ENCODE assay signal across 9 cellular contexts in the genomic region with DNA sequence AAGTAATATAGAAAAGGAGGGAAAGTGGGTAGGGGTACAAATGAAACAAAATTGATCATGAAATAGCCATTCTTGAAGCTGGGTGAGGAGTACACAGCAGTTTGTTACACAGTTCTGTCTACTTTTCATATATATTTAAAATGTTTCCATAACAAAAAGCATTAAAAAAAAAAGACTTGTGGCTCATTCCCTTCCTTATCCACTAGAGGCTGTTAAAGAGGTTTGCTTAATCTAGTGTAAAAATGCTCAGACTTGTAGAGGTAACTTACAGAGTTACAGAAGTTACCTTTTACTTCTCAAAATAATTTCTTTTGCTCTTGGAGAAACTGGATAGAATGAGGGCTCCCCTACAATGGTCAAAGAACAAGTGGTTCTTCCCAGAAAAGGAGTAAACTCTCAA. TPM values are rescaled to one million over a fixed set of nuclear protein-coding genes. Genes with fewer than 3 reads are reported as not detected.
A peak's percentile ranks its signal among the peaks of the same experiment; 100 is the strongest.
DNase-seq lines count a peak whose midpoint lies in the region; ATAC-seq, FAIRE-seq and TF ChIP-seq lines count a peak whose summit lies in the region.
"Had no signal": no experiment of that assay in that cellular context is flagged by ENCODE, and none has a peak within 500 bp of the region (broad histone marks: within the 10 kb centered on the region; RNA-seq: fewer than 3 reads in every experiment).

No MANE protein-coding gene starts in this region.

- peaks cover 86% of the 10 kb centered on the region for H3K4me1 Mint-ChIP-seq in CD4-positive, alpha-beta T cell (ENCODE audit: low read depth)
- peaks cover 57 to 78% (median 73%) of the 10 kb centered on the region in 3 donors for H3K4me1 Mint-ChIP-seq in IgD-negative memory B cell
- peaks cover 90% of the 10 kb centered on the region for H3K4me1 Mint-ChIP-seq in activated T-helper 1 cell treated with anti-CD3 and anti-CD28 coated beads, Interleukin-12 subunit alpha, Interleukin-12 subunit beta, Interleukin-2, Interleukin-4 antibody, amounts not matched to agents 30 ng/mL and 10 ng/mL and 1 ng/mL, durations not matched to agents 14 hours and 24 hours and 36 hours (ENCODE audit: low read depth)

- H3K9me3 ChIP-seq in CD4-positive, alpha-beta T cell (ENCODE audit: control insufficient read depth, low read length), result no peaks in the 10 kb centered on the region
- H3K9me3 ChIP-seq in left lung, result no peaks in the 10 kb centered on the region

- H3K36me3 Mint-ChIP-seq in CD4-positive, alpha-beta T cell (ENCODE audit: low read depth), result peaks cover 26% of the 10 kb centered on the region
- H3K36me3 Mint-ChIP-seq in IgD-negative memory B cell, result peaks cover 2% of the 10 kb centered on the region
- peaks cover 26% of the 10 kb centered on the region for H3K36me3 Mint-ChIP-seq in activated T-helper 1 cell treated with anti-CD3 and anti-CD28 coated beads, Interleukin-12 subunit alpha, Interleukin-12 subunit beta, Interleukin-2, Interleukin-4 antibody, amounts not matched to agents 30 ng/mL and 10 ng/mL and 1 ng/mL, durations not matched to agents 14 hours and 24 hours and 36 hours (ENCODE audit: low read depth)

- H3K4me1 ChIP-seq in left lung, result peaks cover 0 to 55% of the 10 kb centered on the region in 2 donors

- H3K4me3 Mint-ChIP-seq in CD4-positive, alpha-beta T cell, result peak overlapping the region; percentile 21
- H3K4me3 Mint-ChIP-seq in IgD-negative memory B cell, result peak overlapping the region in 1 of 4 donors; percentile 59
- peak overlapping the region; percentile 60 for H3K4me3 Mint-ChIP-seq in activated T-helper 1 cell treated with anti-CD3 and anti-CD28 coated beads, Interleukin-12 subunit alpha, Interleukin-12 subunit beta, Interleukin-2, Interleukin-4 antibody, amounts not matched to agents 30 ng/mL and 10 ng/mL and 1 ng/mL, durations not matched to agents 14 hours and 24 hours and 36 hours

- peaks cover 0 to 10% of the 10 kb centered on the region in 2 donors for H3K36me3 ChIP-seq in left lung

- intact Hi-C loops in CD4-positive, alpha-beta T cell (cut with DNase I, micrococcal nuclease), result loop anchor here (1.0 to 10.0 kb wide), 4 partner anchors 77 to 141 kb away; no protein-coding TSS in a partner anchor
- intact Hi-C loops in activated T-helper 1 cell treated with anti-CD3 and anti-CD28 coated beads, Interleukin-12 subunit alpha, Interleukin-12 subunit beta, Interleukin-2, Interleukin-4 antibody, amounts not matched to agents 30 ng/mL and 10 ng/mL and 1 ng/mL, durations not matched to agents 14 hours and 24 hours and 36 hours (cut with micrococcal nuclease), result loop anchor here (5.0 kb wide), 2 partner anchors 147 to 192 kb away; no protein-coding TSS in a partner anchor
- intact Hi-C loops in left lung (cut with DNase I), result loop anchor here in 1 of 2 donors (10.0 kb wide), 2 partner anchors 79 to 141 kb away; no protein-coding TSS in a partner anchor

- TF ChIP-seq POLR2A in H54 (IDR thresholded peaks at IDR 0.05; ENCODE audit: low read depth, low read length), result no peak

- peak overlapping the region; percentile 48 for H3K27ac ChIP-seq in CD4-positive, alpha-beta T cell (ENCODE audit: low read depth, low read length)
- H3K27ac ChIP-seq in left lung, result no peak overlapping the region

- H3K27ac Mint-ChIP-seq in CD4-positive, alpha-beta T cell, result peak overlapping the region; percentile 86
- H3K27ac Mint-ChIP-seq in IgD-negative memory B cell, result peak overlapping the region; percentile 95 to 98 (median 97)
- peak overlapping the region; percentile 91 for H3K27ac Mint-ChIP-seq in activated T-helper 1 cell treated with anti-CD3 and anti-CD28 coated beads, Interleukin-12 subunit alpha, Interleukin-12 subunit beta, Interleukin-2, Interleukin-4 antibody, amounts not matched to agents 30 ng/mL and 10 ng/mL and 1 ng/mL, durations not matched to agents 14 hours and 24 hours and 36 hours

- CTCF ChIA-PET in CD4-positive, alpha-beta T cell (lab: Charles Lee), result interaction anchor here (1.1 to 15.8 kb wide), 6 partner anchors 9 to 82 kb away, joined by 3 to 243 read pairs (median 6); no protein-coding TSS in a partner anchor

- no peak overlapping the region for H3K4me3 ChIP-seq in left lung

- POLR2A ChIA-PET in CD4-positive, alpha-beta T cell (lab: Charles Lee), result interaction anchor here (12.5 kb wide), 1 partner anchor 10 kb away, joined by 106 read pairs; a partner anchor contains a TSS

- H3K27me3 ChIP-seq in CD4-positive, alpha-beta T cell (ENCODE audit: control insufficient read depth, insufficient read depth, low read length), result no peaks in the 10 kb centered on the region
- no peaks in the 10 kb centered on the region for H3K27me3 ChIP-seq in left lung

- no peaks in the 10 kb centered on the region for H3K27me3 Mint-ChIP-seq in CD4-positive, alpha-beta T cell
- H3K27me3 Mint-ChIP-seq in IgD-negative memory B cell, result no peaks in the 10 kb centered on the region
- H3K27me3 Mint-ChIP-seq in activated T-helper 1 cell treated with anti-CD3 and anti-CD28 coated beads, Interleukin-12 subunit alpha, Interleukin-12 subunit beta, Interleukin-2, Interleukin-4 antibody, amounts not matched to agents 30 ng/mL and 10 ng/mL and 1 ng/mL, durations not matched to agents 14 hours and 24 hours and 36 hours (ENCODE audit: insufficient read depth), result no peaks in the 10 kb centered on the region

- no peaks in the 10 kb centered on the region for H3K9me3 Mint-ChIP-seq in CD4-positive, alpha-beta T cell
- H3K9me3 Mint-ChIP-seq in IgD-negative memory B cell, result no peaks in the 10 kb centered on the region
- H3K9me3 Mint-ChIP-seq in activated T-helper 1 cell treated with anti-CD3 and anti-CD28 coated beads, Interleukin-12 subunit alpha, Interleukin-12 subunit beta, Interleukin-2, Interleukin-4 antibody, amounts not matched to agents 30 ng/mL and 10 ng/mL and 1 ng/mL, durations not matched to agents 14 hours and 24 hours and 36 hours, result no peaks in the 10 kb centered on the region

- FAIRE-seq in H54 (lab: Jason Lieb, UNC), result no peak

- no peak for DNase-seq in CD4-positive, alpha-beta T cell
- DNase-seq in activated T-helper 1 cell treated with anti-CD3 and anti-CD28 coated beads, Interleukin-12 subunit alpha, Interleukin-12 subunit beta, Interleukin-2, Interleukin-4 antibody, amounts not matched to agents 30 ng/mL and 10 ng/mL and 1 ng/mL, durations not matched to agents 14 hours and 24 hours and 36 hours (ENCODE audit: low spot score), result no peak
- DNase-seq in left lung, result no peak
- no peak for DNase-seq in H54 (ENCODE audit: insufficient read length, low spot score)
- DNase-seq in HT-29 (ENCODE audit: low spot score), result no peak
- no peak for DNase-seq in activated CD4-positive, alpha-beta T cell treated with anti-CD3 and anti-CD28 coated beads for 4 hours
- DNase-seq: islet precursor cell had no signal

- ATAC-seq in CD4-positive, alpha-beta T cell (ENCODE audit: poor library complexity), result peak; percentile 48
- ATAC-seq in left lung (peak; percentile 19), HG02610 (IDR thresholded peaks at IDR 0.05; ENCODE audit: unreplicated experiment) (no peak)

- TF ChIP-seq CTCF in CD4-positive, alpha-beta T cell (IDR thresholded peaks at IDR 0.05), result peak; percentile 64
- TF ChIP-seq CTCF in left lung (IDR thresholded peaks at IDR 0.05), result peak in 1 of 2 donors; percentile 24

RNA-seq across cellular contexts. Expression of a gene that starts 8.1 kb away (rescaled TPM):
- 100 to 1,000 TPM; 237 to 264 TPM for total RNA-seq in CD4-positive, alpha-beta T cell
- polyA plus RNA-seq in IgD-negative memory B cell, result 120 TPM
- total RNA-seq in activated T-helper 1 cell treated with anti-CD3 and anti-CD28 coated beads, Interleukin-12 subunit alpha, Interleukin-12 subunit beta, Interleukin-2, Interleukin-4 antibody, amounts not matched to agents 30 ng/mL and 10 ng/mL and 1 ng/mL, durations not matched to agents 14 hours and 24 hours and 36 hours, result 340 and 367 TPM in 2 replicates
- 100 to 1,000 TPM in 1 of 2 donors, 10 to 100 TPM in 1; 47.5 to 117 TPM for total RNA-seq in left lung
- not detected in 2 replicates for total RNA-seq in HT-29 (2014; rRNA removed; shearing (Covaris generic))

Comparison
In these comparisons a context has a peak if more than half of its experiments do, and no peak if none do; other contexts are left out.
1. RNA of a gene that starts 8.1 kb away (total RNA-seq): 340 to 367 TPM in activated T-helper 1 cell treated with anti-CD3 and anti-CD28 coated beads, Interleukin-12 subunit alpha, Interleukin-12 subunit beta, Interleukin-2, Interleukin-4 antibody, amounts not matched to agents 30 ng/mL and 10 ng/mL and 1 ng/mL, durations not matched to agents 14 hours and 24 hours and 36 hours, 237 to 264 TPM in CD4-positive, alpha-beta T cell and 47.5 to 117 TPM in left lung; not detected in HT-29; every median in the first group is over 10 times any median in the second.
2. Peak in every context shown above with its lines, with median percentiles within 50 percentile points of each other: H3K27ac Mint-ChIP-seq.